In the genomic region with DNA sequence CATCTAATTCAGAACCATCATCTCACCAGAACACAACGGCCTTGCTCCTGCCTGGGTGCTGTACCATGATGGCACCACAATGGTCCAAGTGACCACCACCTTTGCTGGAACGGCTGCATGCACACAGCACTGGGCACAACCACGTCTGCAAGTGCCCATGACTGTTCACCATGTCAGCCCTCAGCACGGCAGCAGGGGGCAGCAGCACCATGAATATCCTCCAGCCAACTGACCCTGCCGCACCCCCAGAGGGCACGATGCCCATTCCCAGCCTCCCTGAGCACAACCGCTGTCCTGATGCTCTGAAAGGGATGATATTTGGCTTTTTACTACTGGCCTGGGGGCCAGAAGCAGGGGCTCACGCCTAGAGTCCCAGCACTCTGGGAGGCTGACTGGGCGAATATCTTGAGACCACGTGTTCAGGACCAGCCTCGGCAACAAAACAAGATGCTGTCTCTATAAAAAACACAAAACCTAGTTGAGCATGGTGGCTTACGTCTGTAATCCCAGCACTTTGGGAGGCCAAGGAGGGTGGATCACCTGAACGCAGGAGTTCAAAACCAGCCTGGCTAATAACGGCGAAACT, we compare ENCODE assay signal across 9 cellular contexts. TPM values are rescaled to one million over a fixed set of nuclear protein-coding genes. Genes with fewer than 3 reads are reported as not detected.
A peak's percentile ranks its signal among the peaks of the same experiment; 100 is the strongest.
DNase-seq lines count a peak whose midpoint lies in the region; ATAC-seq and TF ChIP-seq lines count a peak whose summit lies in the region.
"Had no signal": no experiment of that assay in that cellular context is flagged by ENCODE, and none has a peak within 500 bp of the region (broad histone marks: within the 10 kb centered on the region; RNA-seq: fewer than 3 reads in every experiment).

No MANE protein-coding gene starts in this region.

- no peak overlapping the region for H2BK5ac ChIP-seq in neuronal stem cell (ENCODE audit: low read length)

- no peak for ATAC-seq in HG02588 (IDR thresholded peaks at IDR 0.05; ENCODE audit: unreplicated experiment)

- DNase-seq in NCI-H1105 treated with DMSO at 0.1 percent for 48 hours (lab: John Stamatoyannopoulos, UW) (peak; percentile 18), NCI-H1105 (lab: John Stamatoyannopoulos, UW) (no peak), NAMALWA (ENCODE audit: low spot score) (peak; percentile 58), fibroblast of pulmonary artery (ENCODE audit: low read depth) (peak; percentile 63), neuronal stem cell (ENCODE audit: low spot score) (no peak), amniotic stem cell (lab: John Stamatoyannopoulos, UW) (no peak)
- DNase-seq in activated T-cell treated with anti-CD3 and anti-CD28 coated beads, Interleukin-2, amount 50 U/mL, for 1 hour = peak; percentile 51

- no peaks in the 10 kb centered on the region for H3K4me1 ChIP-seq in neuronal stem cell (ENCODE audit: control insufficient read depth in 2 of 2, insufficient read depth in 1 of 2, low read depth in 1 of 2, low read length in 2 of 2)

- no peak overlapping the region for H3K4me2 ChIP-seq in neuronal stem cell (ENCODE audit: insufficient read depth, low read length, poor library complexity, severe bottlenecking)
- H3K4me2 ChIP-seq: BLaER1 had no signal

- no peak overlapping the region for H3K4ac ChIP-seq in neuronal stem cell (ENCODE audit: low read length)

- H3K4me3 ChIP-seq in fibroblast of pulmonary artery (replicated peaks; ENCODE audit: low read depth, low read length) (no peak overlapping the region), neuronal stem cell (ENCODE audit: low read length in 2 of 2) (no peak overlapping the region)
- H3K4me3 ChIP-seq: BLaER1 had no signal

- H3K27ac ChIP-seq in neuronal stem cell (replicated peaks; ENCODE audit: low read length) = no peak overlapping the region
- H3K27ac ChIP-seq: BLaER1 had no signal

- peak overlapping the region; percentile 82 for H2BK12ac ChIP-seq in neuronal stem cell (ENCODE audit: low read length)

- H4K8ac ChIP-seq in neuronal stem cell (ENCODE audit: low read depth, low read length) = no peak overlapping the region

- H2AK5ac ChIP-seq in neuronal stem cell (ENCODE audit: low read depth, low read length) = peak overlapping the region; percentile 40

- no peak overlapping the region for H4K91ac ChIP-seq in neuronal stem cell (ENCODE audit: low read depth, low read length, poor library complexity)

- peaks cover 4% of the 10 kb centered on the region for H3K79me1 ChIP-seq in neuronal stem cell (ENCODE audit: low read depth, low read length)

- no peaks in the 10 kb centered on the region for H3K27me3 ChIP-seq in neuronal stem cell (ENCODE audit: control insufficient read depth in 3 of 3, insufficient read depth in 3 of 3, low read depth in 1 of 3, low read length in 3 of 3)
- H3K27me3 ChIP-seq: BLaER1 had no signal

- no peak overlapping the region for H3K18ac ChIP-seq in neuronal stem cell (ENCODE audit: low read length)

- TF ChIP-seq CTCF in fibroblast of pulmonary artery (IDR thresholded peaks at IDR 0.05; ENCODE audit: low read length, missing control alignments) = peak; percentile 68

- peaks cover 2 to 5% of the 10 kb centered on the region in 2 donors for H3K9me3 ChIP-seq in neuronal stem cell (replicated peaks in 1 of 2; ENCODE audit: control insufficient read depth in 2 of 2, insufficient read depth in 1 of 2, low read depth in 1 of 2, low read length in 2 of 2)
- H3K9me3 ChIP-seq: BLaER1 had no signal

- no CpG with 5 or more reads among the region's 15 CpGs for WGBS in neuronal stem cell (ENCODE audit: extremely low coverage in 2 of 2, insufficient read length in 2 of 2, insufficient replicate concordance in 1 of 2), 2 donors

- H3K9ac ChIP-seq in neuronal stem cell (ENCODE audit: low read depth, low read length, poor library complexity) = no peak overlapping the region
- H3K9ac ChIP-seq: BLaER1 had no signal

- no peak overlapping the region for H3K14ac ChIP-seq in neuronal stem cell (ENCODE audit: low read length)

- H2AFZ ChIP-seq in neuronal stem cell (ENCODE audit: low read length) = no peak overlapping the region

- H3K23ac ChIP-seq in neuronal stem cell (ENCODE audit: low read depth, low read length, poor library complexity) = peak overlapping the region; percentile 45

- H3K36me3 ChIP-seq in neuronal stem cell (replicated peaks in 1 of 2; ENCODE audit: control insufficient read depth in 2 of 2, insufficient read depth in 2 of 2, low read length in 2 of 2) = peaks cover 16 to 73% of the 10 kb centered on the region in 2 donors

- H2BK120ac ChIP-seq in neuronal stem cell (ENCODE audit: low read depth, low read length) = no peak overlapping the region

- H2BK15ac ChIP-seq in neuronal stem cell (ENCODE audit: low read length) = no peak overlapping the region

RNA-seq across cellular contexts. Expression of gene DRD4, which starts 25.7 kb away (rescaled TPM):
- polyA plus RNA-seq in neuronal stem cell (2013, experiment 1 of 2) = 15.1 TPM
- polyA plus RNA-seq in neuronal stem cell (2013, experiment 2 of 2) = 15.5 TPM

RNA-seq across cellular contexts. Expression of gene DEAF1, which starts 32.2 kb away (rescaled TPM):
- polyA plus RNA-seq in neuronal stem cell (2013, experiment 1 of 2) = 37.2 TPM
- polyA plus RNA-seq in neuronal stem cell (2013, experiment 2 of 2) = 37.3 TPM

RNA-seq across cellular contexts. Expression of gene TMEM80, which starts 32.8 kb away (rescaled TPM):
- 20.9 TPM for polyA plus RNA-seq in neuronal stem cell (2013, experiment 1 of 2)
- 21.7 TPM for polyA plus RNA-seq in neuronal stem cell (2013, experiment 2 of 2)

RNA-seq across cellular contexts. Expression of gene SCT, which starts 35.8 kb away (rescaled TPM):
- not detected for polyA plus RNA-seq in neuronal stem cell (2013, experiment 1 of 2)
- polyA plus RNA-seq in neuronal stem cell (2013, experiment 2 of 2) = not detected

RNA-seq across cellular contexts. Expression of gene CDHR5, which starts 38.0 kb away (rescaled TPM):
- not detected for polyA plus RNA-seq in neuronal stem cell (2013, experiment 1 of 2)
- polyA plus RNA-seq in neuronal stem cell (2013, experiment 2 of 2) = not detected

Comparison
In these comparisons a context has a peak if more than half of its experiments do, and no peak if none do; other contexts are left out.
1. DNase-seq: peak in NCI-H1105 treated with DMSO at 0.1 percent for 48 hours (single experiment), NAMALWA (single experiment), activated T-cell treated with anti-CD3 and anti-CD28 coated beads, Interleukin-2, amount 50 U/mL, for 1 hour (single experiment) and fibroblast of pulmonary artery (single experiment); none in NCI-H1105 (single experiment), neuronal stem cell (single experiment) and amniotic stem cell (single experiment).